1 cellular context compared by ENCODE assay signal in the genomic region with DNA sequence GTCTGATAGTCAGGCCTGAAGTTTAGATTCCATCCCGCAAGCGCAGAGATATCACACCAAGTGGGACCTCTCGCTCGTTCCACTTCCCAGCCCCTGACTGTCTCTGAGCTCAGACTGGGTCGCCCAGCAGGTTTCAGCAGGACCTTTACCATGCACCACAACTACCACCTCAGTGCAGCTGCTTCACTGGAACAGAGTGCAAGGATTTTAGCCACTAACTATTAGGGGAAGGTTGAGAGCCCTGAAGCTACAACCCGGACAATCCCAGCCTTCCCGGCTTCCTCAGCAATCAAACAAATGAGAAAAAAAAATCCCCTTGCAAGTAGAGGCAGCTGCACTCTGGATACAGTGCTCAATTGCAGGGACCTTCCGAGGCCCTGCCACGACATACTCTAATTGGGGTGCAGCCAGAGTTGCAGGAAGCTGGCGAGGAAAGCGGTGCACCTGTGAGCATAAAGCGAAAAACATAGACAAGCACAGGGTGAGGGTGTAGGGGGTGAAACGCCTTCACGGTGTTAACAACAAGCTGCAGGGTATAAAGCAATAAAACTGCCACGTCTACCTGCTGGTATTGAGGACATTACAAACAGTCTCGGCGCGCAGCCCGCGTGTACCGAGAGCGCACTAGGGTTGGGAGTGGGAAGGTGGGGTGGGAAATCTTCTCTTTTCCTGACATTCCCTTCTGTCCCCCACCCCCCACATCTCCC.
A peak's percentile ranks its signal among the peaks of the same experiment; 100 is the strongest.
TF ChIP-seq lines count a peak whose summit lies in the region.

No MANE protein-coding gene starts in this region.

TF ChIP-seq in neural cell, 6 proteins besides CTCF, POLR2A, EP300 and RAD21:
- TF ChIP-seq POLR2AphosphoS5 (IDR thresholded peaks at IDR 0.05) (peak; percentile 69), EZH2 (IDR thresholded peaks at IDR 0.05; ENCODE audit: borderline replicate concordance, insufficient read depth, low read length, poor library complexity, severe bottlenecking) (no peak), REST (IDR thresholded peaks at IDR 0.05; ENCODE audit: borderline replicate concordance) (peak; percentile 53), TAF1 (IDR thresholded peaks at IDR 0.05; ENCODE audit: low read depth) (no peak), SMC3 (conservative IDR thresholded peaks at IDR 0.05; ENCODE audit: poor library complexity) (no peak), MXI1 (conservative IDR thresholded peaks at IDR 0.05; ENCODE audit: poor library complexity, severe bottlenecking) (no peak)
